In the genomic region with DNA sequence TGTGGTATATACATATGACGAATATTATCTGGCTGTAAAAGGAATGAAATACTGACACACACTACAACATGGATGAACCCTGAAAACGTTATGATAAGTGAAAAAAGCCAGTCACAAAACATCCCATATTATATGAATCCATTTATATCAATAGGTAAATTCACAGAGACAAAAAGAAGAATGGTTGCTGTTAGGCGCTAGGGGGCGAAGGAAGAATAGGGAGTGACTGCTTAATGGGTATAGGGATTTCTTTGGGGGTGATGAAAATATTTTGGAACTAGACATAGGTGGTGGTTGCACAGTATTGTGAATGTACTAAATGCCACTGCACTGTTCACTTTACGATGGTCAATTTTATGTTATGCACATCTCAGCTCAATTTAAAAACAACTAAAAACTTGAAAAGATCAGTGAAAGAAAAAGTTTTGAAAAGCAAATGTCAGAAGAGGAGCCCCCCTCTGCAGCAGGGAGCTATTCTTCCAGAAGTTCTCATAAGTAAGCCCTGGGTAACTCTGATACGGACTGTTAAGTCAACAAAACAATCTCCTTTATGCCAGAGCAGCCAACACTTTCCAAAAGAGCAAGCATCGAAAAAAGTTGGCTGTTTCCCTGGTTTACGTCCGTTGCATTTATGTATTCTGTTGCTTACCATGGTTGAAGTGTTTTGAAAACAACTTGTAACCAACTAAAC, we compare ENCODE assay signal across 9 cellular contexts.
DNase-seq lines count a peak whose midpoint lies in the region; ATAC-seq and TF ChIP-seq lines count a peak whose summit lies in the region.
"Had no signal": no experiment of that assay in that cellular context is flagged by ENCODE, and none has a peak within 500 bp of the region (broad histone marks: within the 10 kb centered on the region; RNA-seq: fewer than 3 reads in every experiment).

No MANE protein-coding gene starts in this region.

- peaks cover 17% of the 10 kb centered on the region for H3K4me1 Mint-ChIP-seq in CD8-positive, alpha-beta T cell (ENCODE audit: low read depth)
- H3K4me1 Mint-ChIP-seq in central memory CD8-positive, alpha-beta T cell, result peaks cover 15% of the 10 kb centered on the region

- H3K4me1 ChIP-seq in CD8-positive, alpha-beta T cell (ENCODE audit: insufficient read depth, low read length), result peaks cover 11% of the 10 kb centered on the region
- H3K4me1 ChIP-seq in neuron (ENCODE audit: insufficient read depth, low read length), result peaks cover 20% of the 10 kb centered on the region
- H3K4me1 ChIP-seq in effector memory CD4-positive, alpha-beta T cell (ENCODE audit: control insufficient read depth, insufficient read depth, low read length, poor library complexity, severe bottlenecking), result peaks cover 6% of the 10 kb centered on the region

- no peak for TF ChIP-seq CTCF in CD8-positive, alpha-beta T cell (IDR thresholded peaks at IDR 0.05)

- peak overlapping the region; percentile 52 for H2AFZ ChIP-seq in neuron (ENCODE audit: low read depth, low read length)

- H3K9me3 ChIP-seq in CD8-positive, alpha-beta T cell (ENCODE audit: low read length), result no peaks in the 10 kb centered on the region
- H3K9me3 ChIP-seq in neuron (ENCODE audit: low read length), result no peaks in the 10 kb centered on the region
- no peaks in the 10 kb centered on the region for H3K9me3 ChIP-seq in effector memory CD4-positive, alpha-beta T cell (ENCODE audit: control insufficient read depth, low read length)

- no peaks in the 10 kb centered on the region for H3K9me3 Mint-ChIP-seq in CD8-positive, alpha-beta T cell
- H3K9me3 Mint-ChIP-seq in central memory CD8-positive, alpha-beta T cell, result no peaks in the 10 kb centered on the region

- CTCF ChIA-PET in CD8-positive, alpha-beta T cell (lab: Charles Lee), result interaction anchor here (1.3 kb wide), 1 partner anchor 10 kb away, joined by 3 read pairs; no protein-coding TSS in a partner anchor

- H3K36me3 Mint-ChIP-seq in CD8-positive, alpha-beta T cell, result no peaks in the 10 kb centered on the region
- no peaks in the 10 kb centered on the region for H3K36me3 Mint-ChIP-seq in central memory CD8-positive, alpha-beta T cell (ENCODE audit: insufficient read depth)

- POLR2A ChIA-PET in CD8-positive, alpha-beta T cell (lab: Charles Lee), result interaction anchor here (0.6 to 1.6 kb wide), 3 partner anchors 381 to 498 kb away, joined by 3 to 6 read pairs (median 4); partner anchors contain the start of gene TMSB4X

- peak overlapping the region; percentile 81 for H3K4me3 Mint-ChIP-seq in CD8-positive, alpha-beta T cell
- H3K4me3 Mint-ChIP-seq in central memory CD8-positive, alpha-beta T cell, result peak overlapping the region; percentile 0

- H3K4me3 ChIP-seq in CD8-positive, alpha-beta T cell (ENCODE audit: low read depth, low read length), result no peak overlapping the region
- no peak overlapping the region for H3K4me3 ChIP-seq in neuron (ENCODE audit: low read length)
- H3K4me3 ChIP-seq in effector memory CD4-positive, alpha-beta T cell (ENCODE audit: insufficient read depth, low read depth, low read length, poor library complexity, severe bottlenecking), result no peak overlapping the region

- peak overlapping the region; percentile 64 for H3K27ac ChIP-seq in CD8-positive, alpha-beta T cell (ENCODE audit: low read depth, low read length)
- H3K27ac ChIP-seq in effector memory CD4-positive, alpha-beta T cell (ENCODE audit: insufficient read depth, low read length, poor library complexity, severe bottlenecking), result no peak overlapping the region

- intact Hi-C loops in CD8-positive, alpha-beta T cell (cut with DNase I, micrococcal nuclease), result no loop called here

- ATAC-seq in CD8-positive, alpha-beta T cell, result no peak
- ATAC-seq in HG02678 (IDR thresholded peaks at IDR 0.05; ENCODE audit: unreplicated experiment), result peak; percentile 35
- no peak for ATAC-seq in central memory CD8-positive, alpha-beta T cell (replicated peaks; ENCODE audit: extremely low read depth, poor library complexity, severe bottlenecking)

- no peaks in the 10 kb centered on the region for H3K27me3 Mint-ChIP-seq in CD8-positive, alpha-beta T cell (ENCODE audit: low read depth)
- no peaks in the 10 kb centered on the region for H3K27me3 Mint-ChIP-seq in central memory CD8-positive, alpha-beta T cell

- no peak for DNase-seq in CD8-positive, alpha-beta T cell
- no peak for DNase-seq in central memory CD8-positive, alpha-beta T cell (ENCODE audit: low spot score in 2 of 2)
- DNase-seq in UCSD-AML1 (lab: John Stamatoyannopoulos, UW; ENCODE audit: unreplicated experiment), result no peak
- no peak for DNase-seq in effector memory CD4-positive, alpha-beta T cell
- DNase-seq in OCI-M1 (lab: John Stamatoyannopoulos, UW), result no peak
- no peak for DNase-seq in DMS153 (lab: John Stamatoyannopoulos, UW)
- DNase-seq: stimulated activated CD4-positive, alpha-beta T cell treated with anti-CD3 and anti-CD28 coated beads, Interleukin-2, amount 100 ng/mL, for 24 hours had no signal

- peak overlapping the region; percentile 95 for H3K27ac Mint-ChIP-seq in CD8-positive, alpha-beta T cell
- H3K27ac Mint-ChIP-seq in central memory CD8-positive, alpha-beta T cell (ENCODE audit: low read depth), result peak overlapping the region; percentile 94

- H3K27me3 ChIP-seq in CD8-positive, alpha-beta T cell (ENCODE audit: insufficient read depth, low read length), result no peaks in the 10 kb centered on the region
- no peaks in the 10 kb centered on the region for H3K27me3 ChIP-seq in neuron (ENCODE audit: insufficient read depth, low read length)
- H3K27me3 ChIP-seq in effector memory CD4-positive, alpha-beta T cell (replicated peaks; ENCODE audit: control insufficient read depth, insufficient read depth, low read length, poor library complexity, severe bottlenecking), result no peaks in the 10 kb centered on the region

- H3K36me3 ChIP-seq in CD8-positive, alpha-beta T cell (ENCODE audit: insufficient read depth, low read length), result no peaks in the 10 kb centered on the region
- no peaks in the 10 kb centered on the region for H3K36me3 ChIP-seq in neuron (ENCODE audit: insufficient read depth, low read length)
- H3K36me3 ChIP-seq in effector memory CD4-positive, alpha-beta T cell (ENCODE audit: control insufficient read depth, insufficient read depth, low read length), result no peaks in the 10 kb centered on the region
